In genomic region chrX:53621418-53621986, GRCh38 we compare ENCODE assay signal across 15 cellular contexts.
"Had no signal": no experiment of that assay in that cellular context is flagged by ENCODE, and none has a peak within 500 bp of the region (broad histone marks: within the 10 kb centered on the region; RNA-seq: fewer than 3 reads in every experiment).

No MANE protein-coding gene starts in this region.

- H3K27ac ChIP-seq: body of pancreas, hepatocyte, neural progenitor cell, pancreas, SJSA1, tibial artery, uterus had no signal

- H3K9me3 Mint-ChIP-seq: effector memory CD8-positive, alpha-beta T cell; neural progenitor cell had no signal

- H3K27ac Mint-ChIP-seq: mesothelial cell of epicardium, neural progenitor cell had no signal

- H3K4me2 ChIP-seq: hepatocyte, neural progenitor cell had no signal

- H3K4me1 Mint-ChIP-seq: mesothelial cell of epicardium had no signal

- H2AFZ ChIP-seq: hepatocyte, neural progenitor cell had no signal

- H3K36me3 ChIP-seq: uterus had no signal

- H3K4me1 ChIP-seq: body of pancreas, pancreas, SJSA1, tibial artery, uterus had no signal

- ATAC-seq: body of pancreas; effector memory CD8-positive, alpha-beta T cell; pancreas had no signal

- H3K27me3 Mint-ChIP-seq: effector memory CD8-positive, alpha-beta T cell had no signal

- DNase-seq: activated effector memory CD4-positive, alpha-beta T cell treated with Interleukin-2 at 50 U/mL for 16 hours; body of pancreas; central memory CD4-positive, alpha-beta T cell; effector memory CD8-positive, alpha-beta T cell; kidney; pancreas; stimulated activated CD4-positive, alpha-beta T cell treated with anti-CD3 and anti-CD28 coated beads, Interleukin-4, amount 100 ng/mL, for 1 hour; stimulated activated CD8-positive, alpha-beta memory T cell treated with anti-CD3 and anti-CD28 coated beads, Interleukin-4, amount 100 ng/mL, for 48 hours; T1000; tibial artery; uterus had no signal

- H3K9me3 ChIP-seq: body of pancreas, pancreas, SJSA1, tibial artery, uterus had no signal

- H3K4me3 Mint-ChIP-seq: effector memory CD8-positive, alpha-beta T cell; mesothelial cell of epicardium; neural progenitor cell had no signal

- H3K4me3 ChIP-seq: body of pancreas, hepatocyte, neural progenitor cell, pancreas, SJSA1, tibial artery, uterus had no signal

- H3K27me3 ChIP-seq: body of pancreas, hepatocyte, neural progenitor cell, pancreas, SJSA1, tibial artery, uterus had no signal

- FAIRE-seq: kidney, pancreas had no signal
